Comparison of ENCODE assay signal across 9 cellular contexts in genomic region chr13:42040730-42041016, GRCh38. TPM values are rescaled to one million over a fixed set of nuclear protein-coding genes. Genes with fewer than 3 reads are reported as not detected.
A peak's percentile ranks its signal among the peaks of the same experiment; 100 is the strongest.
DNase-seq lines count a peak whose midpoint lies in the region; ATAC-seq and TF ChIP-seq lines count a peak whose summit lies in the region.
"Had no signal": no experiment of that assay in that cellular context is flagged by ENCODE, and none has a peak within 500 bp of the region (broad histone marks: within the 10 kb centered on the region; RNA-seq: fewer than 3 reads in every experiment).

No MANE protein-coding gene starts in this region.

- H3K9me2 ChIP-seq in Karpas-422 (replicated peaks; ENCODE audit: insufficient read depth, low read length) = no peaks in the 10 kb centered on the region

- no peaks in the 10 kb centered on the region for H3K36me3 ChIP-seq in Karpas-422 (ENCODE audit: insufficient read depth, low read length)
- no peaks in the 10 kb centered on the region for H3K36me3 ChIP-seq in endodermal cell (ENCODE audit: control insufficient read depth, insufficient read depth, low read length)

- peaks cover 82% of the 10 kb centered on the region for H3K27me3 Mint-ChIP-seq in endodermal cell (ENCODE audit: insufficient read depth)
- peaks cover 65% of the 10 kb centered on the region for H3K27me3 Mint-ChIP-seq in progenitor cell of endocrine pancreas

- H3K4me3 ChIP-seq in GM12864 (ENCODE audit: low read depth, low read length) = peak overlapping the region; percentile 60
- H3K4me3 ChIP-seq in Karpas-422 (ENCODE audit: low read length) = peak overlapping the region; percentile 83
- H3K4me3 ChIP-seq in endodermal cell (ENCODE audit: low read length) = peak overlapping the region; percentile 85

- TF ChIP-seq CTCF in GM12864 (IDR thresholded peaks at IDR 0.05; ENCODE audit: low read depth, low read length, missing control alignments) = no peak
- TF ChIP-seq CTCF in endodermal cell (conservative IDR thresholded peaks at IDR 0.05) = no peak
- no peak for TF ChIP-seq CTCF in progenitor cell of endocrine pancreas (IDR thresholded peaks at IDR 0.05; ENCODE audit: unreplicated experiment)

- H2AFZ ChIP-seq in Karpas-422 (ENCODE audit: low read length) = 0 out of 2 replicates have a peak overlapping the region, but pooled peaks have one; percentile 65

- H3K4me1 ChIP-seq in Karpas-422 (ENCODE audit: low read length) (peaks cover 20% of the 10 kb centered on the region), endodermal cell (ENCODE audit: control insufficient read depth, insufficient read depth, low read length) (no peaks in the 10 kb centered on the region)

- H4K20me1 ChIP-seq in Karpas-422 (ENCODE audit: insufficient read depth, low read depth, low read length) = peaks cover 24% of the 10 kb centered on the region

- 0% methylated on average over 49 of the region's 49 CpGs; no CpG with 5 or more reads in 1 of the 2 experiments for WGBS in endodermal cell (ENCODE audit: insufficient coverage in 1 of 2, insufficient read length in 1 of 2), 2 experiments

- H3K9me3 ChIP-seq in Karpas-422 (ENCODE audit: low read length) = no peaks in the 10 kb centered on the region
- H3K9me3 ChIP-seq in endodermal cell (ENCODE audit: control insufficient read depth, low read length) = peaks cover 7% of the 10 kb centered on the region

- H3K36me3 Mint-ChIP-seq in endodermal cell (ENCODE audit: low read depth) = no peaks in the 10 kb centered on the region
- H3K36me3 Mint-ChIP-seq in progenitor cell of endocrine pancreas (ENCODE audit: insufficient read depth) = no peaks in the 10 kb centered on the region
- H3K36me3 Mint-ChIP-seq: IgD-negative memory B cell had no signal

- DNase-seq in GM12864 (ENCODE audit: low read depth) (no peak), Karpas-422 (no peak), endodermal cell (no peak), progenitor cell of endocrine pancreas (ENCODE audit: low spot score, unreplicated experiment) (no peak), left colon (no peak), middle frontal gyrus (ENCODE audit: extremely low spot score, low spot score) (no peak)

- H3K9ac ChIP-seq in Karpas-422 (ENCODE audit: low read length) (peak overlapping the region; percentile 84), endodermal cell (ENCODE audit: extremely low read depth, low read length, poor library complexity, severe bottlenecking) (no peak overlapping the region)

- no peaks in the 10 kb centered on the region for H3K79me2 ChIP-seq in Karpas-422 (ENCODE audit: low read length)

- H3K4me3 Mint-ChIP-seq in endodermal cell = peak overlapping the region; percentile 68
- H3K4me3 Mint-ChIP-seq in progenitor cell of endocrine pancreas (ENCODE audit: low read depth) = peak overlapping the region; percentile 85

- H3K4me1 Mint-ChIP-seq in endodermal cell (peaks cover 7% of the 10 kb centered on the region), progenitor cell of endocrine pancreas (ENCODE audit: low read depth) (peaks cover 10% of the 10 kb centered on the region)

- H3K4me2 ChIP-seq in Karpas-422 (ENCODE audit: low read depth, low read length, poor library complexity, severe bottlenecking) = peak overlapping the region; percentile 89

- intact Hi-C loops in left colon (cut with DNase I, micrococcal nuclease) = no loop called here

- ATAC-seq in left colon (no peak), HG02642 (IDR thresholded peaks at IDR 0.05; ENCODE audit: poor library complexity, unreplicated experiment) (no peak), GM18907 (IDR thresholded peaks at IDR 0.05; ENCODE audit: unreplicated experiment) (no peak)

- H3K27me3 ChIP-seq in Karpas-422 (ENCODE audit: low read length) (no peaks in the 10 kb centered on the region), endodermal cell (ENCODE audit: control insufficient read depth, insufficient read depth, low read length, poor library complexity, severe bottlenecking) (peaks cover 38% of the 10 kb centered on the region)

- H3K9me3 Mint-ChIP-seq in endodermal cell (peaks cover 5% of the 10 kb centered on the region), progenitor cell of endocrine pancreas (ENCODE audit: low read depth) (peaks cover 5% of the 10 kb centered on the region)

- no peak overlapping the region for H3K27ac Mint-ChIP-seq in endodermal cell
- no peak overlapping the region for H3K27ac Mint-ChIP-seq in progenitor cell of endocrine pancreas

- H3K27ac ChIP-seq in Karpas-422 (ENCODE audit: low read length) (no peak overlapping the region), endodermal cell (ENCODE audit: low read depth, low read length) (no peak overlapping the region)

RNA-seq across cellular contexts. Expression of gene DGKH, which starts 7.8 kb away (rescaled TPM):
- 3.8 and 7.3 TPM in 2 replicates for total RNA-seq in Karpas-422 (2014; rRNA removed; shearing (Covaris generic); ENCODE audit: low replicate concordance)
- total RNA-seq in endodermal cell (10 to 100 TPM in 1 of 2 donors, 1 to 10 TPM in 1; 7.1 to 11.5 TPM), progenitor cell of endocrine pancreas (5.3 and 6.3 TPM in 2 replicates), left colon (10 to 100 TPM; 16.8 to 22.3 TPM)
- 3.2 TPM for polyA plus RNA-seq in endodermal cell (2013, experiment 1 of 2)
- polyA plus RNA-seq in endodermal cell (2013, experiment 2 of 2) = 4.0 TPM
